In genomic region chr11:46560300-46561025, GRCh38 we compare ENCODE assay signal across 1 cellular context.
TF ChIP-seq lines count a peak whose summit lies in the region.

No MANE protein-coding gene starts in this region.

TF ChIP-seq in HepG2, 621 proteins besides CTCF, POLR2A, EP300 and RAD21:
- TF ChIP-seq U2AF2 (IDR thresholded peaks at IDR 0.05; ENCODE audit: low read depth, low read length) (no peak), KDM1A (CRISPR knock-in tag; IDR thresholded peaks at IDR 0.05) (no peak), NFE2L1 (CRISPR knock-in tag; IDR thresholded peaks at IDR 0.05; ENCODE audit: borderline replicate concordance) (no peak), MBD4 (IDR thresholded peaks at IDR 0.05; ENCODE audit: borderline replicate concordance, low read length) (no peak), NFE2L2 (IDR thresholded peaks at IDR 0.05; ENCODE audit: low read length) (no peak), ZMYM3 (CRISPR knock-in tag; IDR thresholded peaks at IDR 0.05) (no peak), HNRNPUL1 (IDR thresholded peaks at IDR 0.05; ENCODE audit: low read depth, low read length) (no peak), SMARCE1 (IDR thresholded peaks at IDR 0.05; ENCODE audit: borderline replicate concordance) (no peak), ZBTB1 (CRISPR knock-in tag; IDR thresholded peaks at IDR 0.05; ENCODE audit: borderline replicate concordance) (no peak), ASH2L (IDR thresholded peaks at IDR 0.05; ENCODE audit: insufficient read length, low read depth, low read length) (no peak), JDP2 (CRISPR knock-in tag; IDR thresholded peaks at IDR 0.05; ENCODE audit: borderline replicate concordance) (no peak), ZNF644 (CRISPR knock-in tag; IDR thresholded peaks at IDR 0.05; ENCODE audit: low read depth) (no peak), ZBTB10 (CRISPR knock-in tag; IDR thresholded peaks at IDR 0.05; ENCODE audit: borderline replicate concordance) (no peak), ZNF691 (CRISPR knock-in tag; IDR thresholded peaks at IDR 0.05; ENCODE audit: borderline replicate concordance, low read depth) (no peak), ZSCAN21 (CRISPR knock-in tag; IDR thresholded peaks at IDR 0.05; ENCODE audit: borderline replicate concordance) (no peak), TEAD2 (CRISPR knock-in tag; IDR thresholded peaks at IDR 0.05) (no peak), ZKSCAN8 (CRISPR knock-in tag; IDR thresholded peaks at IDR 0.05; ENCODE audit: borderline replicate concordance) (no peak), PPARG (CRISPR knock-in tag; conservative IDR thresholded peaks at IDR 0.05) (no peak), ZSCAN5A (CRISPR knock-in tag; IDR thresholded peaks at IDR 0.05; ENCODE audit: borderline replicate concordance) (no peak)
